Comparison of ENCODE assay signal across 8 cellular contexts in the genomic region with DNA sequence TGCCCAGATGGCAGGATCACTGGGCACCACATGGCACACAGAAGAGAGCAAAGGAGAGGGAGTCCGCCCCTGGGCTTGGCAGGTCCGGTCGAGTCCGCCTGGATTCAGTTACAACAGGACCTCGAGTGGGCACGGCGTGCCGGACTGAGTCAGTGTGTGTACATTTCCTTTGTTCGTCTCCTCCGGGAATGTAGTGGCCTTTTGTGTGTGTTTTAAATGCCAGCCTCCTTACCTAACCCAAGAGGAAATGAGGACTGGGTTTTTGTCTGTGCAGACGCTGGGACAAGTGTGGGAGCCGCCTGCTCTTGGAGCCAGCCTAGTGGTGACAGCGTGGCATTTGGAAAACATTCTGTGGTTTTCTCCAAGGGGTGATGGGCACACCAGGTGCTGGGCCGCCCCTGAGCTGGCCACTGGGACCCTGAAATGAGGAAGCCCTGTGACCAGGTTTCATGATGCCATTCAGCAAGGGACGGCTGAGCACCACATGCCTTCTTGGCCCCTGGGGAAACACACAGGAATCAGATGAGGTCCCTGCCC. TPM values are rescaled to one million over a fixed set of nuclear protein-coding genes. Genes with fewer than 3 reads are reported as not detected.
DNase-seq lines count a peak whose midpoint lies in the region; ATAC-seq, FAIRE-seq and TF ChIP-seq lines count a peak whose summit lies in the region.

No MANE protein-coding gene starts in this region.

- H3K36me3 ChIP-seq in pancreas = no peaks in the 10 kb centered on the region
- no peaks in the 10 kb centered on the region for H3K36me3 ChIP-seq in H7 (replicated peaks; ENCODE audit: control insufficient read depth, insufficient read depth, low read length)

- FAIRE-seq in pancreas (lab: Jason Lieb, UNC) = no peak

- WGBS in pancreas, 2 donors = 42 to 62% methylated on average over 15 of the region's 15 CpGs

- no peaks in the 10 kb centered on the region for H3K27me3 ChIP-seq in pancreas
- no peaks in the 10 kb centered on the region for H3K27me3 ChIP-seq in H7 (ENCODE audit: control insufficient read depth, insufficient read depth, low read length)

- peak; percentile 24 to 72 (median 62) for ATAC-seq in pancreas
- no peak for ATAC-seq in activated CD4-positive, CD25-positive, alpha-beta regulatory T cell treated with anti-CD3 and anti-CD28 coated beads, Interleukin-2, amount 50 U/mL, for 24 hours

- no peak for TF ChIP-seq CTCF in pancreas (IDR thresholded peaks at IDR 0.05)

- peak overlapping the region; percentile 6 to 81 (median 48) for H3K27ac ChIP-seq in pancreas

- H3K4me3 ChIP-seq in pancreas (no peak overlapping the region), H7 (ENCODE audit: insufficient read depth, low read depth, low read length) (no peak overlapping the region)

- intact Hi-C loops in pancreas (cut with DNase I) = no loop called here

- H3K4me1 ChIP-seq in pancreas = peaks cover 45 to 69% (median 47%) of the 10 kb centered on the region in 3 donors

- H3K9me3 ChIP-seq in pancreas = no peaks in the 10 kb centered on the region

- DNase-seq in GM04503 (ENCODE audit: low read depth) (peak; percentile 70), NCI-H69 (lab: John Stamatoyannopoulos, UW) (peak; percentile 89), dermis blood vessel endothelial cell (peak; percentile 92), pancreas (peak in 5 of 6 donors; percentile 58 to 85 (median 71)), HT-29 (ENCODE audit: low spot score) (no peak), mesenteric fat pad (ENCODE audit: low spot score) (no peak), H7 (no peak)

RNA-seq across cellular contexts. Expression of a gene that starts 9.6 kb away (rescaled TPM):
- total RNA-seq in dermis blood vessel endothelial cell = 18.7 and 25.6 TPM in 2 replicates
- total RNA-seq in pancreas = 10 to 100 TPM; 25.1 to 67.0 (median 34.2) TPM
- polyA plus RNA-seq in pancreas = 10 to 100 TPM in 1 of 2 donors, 1 to 10 TPM in 1; 7.8 to 12.5 TPM
- total RNA-seq in HT-29 (2014; rRNA removed; shearing (Covaris generic)) = 17.0 and 22.1 TPM in 2 replicates
- total RNA-seq in mesenteric fat pad = 97.9 TPM
- total RNA-seq in H7 (2014; rRNA removed; shearing (Covaris generic)) = 17.1 and 17.6 TPM in 2 replicates

Comparison
In these comparisons a context has a peak if more than half of its experiments do, and no peak if none do; other contexts are left out.
1. DNase-seq: peak in GM04503 (single experiment), NCI-H69 (single experiment), dermis blood vessel endothelial cell (single experiment) and pancreas (5 of 6); none in HT-29 (single experiment), mesenteric fat pad (single experiment) and H7 (single experiment).
2. ATAC-seq: peak in pancreas (4 of 4); none in activated CD4-positive, CD25-positive, alpha-beta regulatory T cell treated with anti-CD3 and anti-CD28 coated beads, Interleukin-2, amount 50 U/mL, for 24 hours (0 of 2).